Comparison of ENCODE assay signal across 1 cellular context in genomic region chr6:30060634-30060981, GRCh38.
TF ChIP-seq lines count a peak whose summit lies in the region.

No MANE protein-coding gene starts in this region.

TF ChIP-seq in K562, 482 proteins besides CTCF, POLR2A, EP300 and RAD21 (continued from another document and continues in another):
- TF ChIP-seq FOXP4 (CRISPR knock-in tag; IDR thresholded peaks at IDR 0.05; ENCODE audit: borderline replicate concordance) (0 out of 2 replicates have a peak, but pooled peaks have one; percentile 24), KAT7 (CRISPR knock-in tag; IDR thresholded peaks at IDR 0.05; ENCODE audit: borderline replicate concordance) (0 out of 2 replicates have a peak, but pooled peaks have one; percentile 20), NKRF (IDR thresholded peaks at IDR 0.05; ENCODE audit: borderline replicate concordance) (0 out of 2 replicates have a peak, but pooled peaks have one; percentile 52), MYC (IDR thresholded peaks at IDR 0.05; ENCODE audit: low read depth, low read length) (peak; percentile 42; the same call in 1 of the 2 replicates), MYC (CRISPR knock-in tag; IDR thresholded peaks at IDR 0.05; ENCODE audit: borderline replicate concordance, low read depth) (no peak), E2F1 (CRISPR knock-in tag; IDR thresholded peaks at IDR 0.05) (0 out of 2 replicates have a peak, but pooled peaks have one; percentile 6), XRCC5 (IDR thresholded peaks at IDR 0.05; ENCODE audit: low read depth, low read length) (peak; percentile 5; the same call in 1 of the 2 replicates), EP400 (IDR thresholded peaks at IDR 0.05) (no peak), PREB (CRISPR knock-in tag; IDR thresholded peaks at IDR 0.05) (0 out of 2 replicates have a peak, but pooled peaks have one; percentile 20), PKNOX1 (IDR thresholded peaks at IDR 0.05) (0 out of 2 replicates have a peak, but pooled peaks have one; percentile 7), YY1 (IDR thresholded peaks at IDR 0.05; ENCODE audit: borderline replicate concordance in 1 of 3, control insufficient read depth in 1 of 3, extremely low read depth in 1 of 3, insufficient read depth in 3 of 3, insufficient read length in 1 of 3, insufficient replicate concordance in 2 of 3, low read depth in 1 of 3, low read length in 2 of 3) (no peak), IRF9 (tag; IDR thresholded peaks at IDR 0.05) (no peak), MAX (CRISPR knock-in tag; IDR thresholded peaks at IDR 0.05) (peak; percentile 80), E2F6 (IDR thresholded peaks at IDR 0.05; ENCODE audit: borderline replicate concordance in 1 of 2, extremely low read depth in 1 of 2, insufficient read depth in 1 of 2, insufficient read length in 1 of 2, low read depth in 1 of 2, low read length in 1 of 2, poor library complexity in 1 of 2, severe bottlenecking in 1 of 2) (peak in 1 of 2 experiments; percentile 84), SP1 (CRISPR knock-in tag; IDR thresholded peaks at IDR 0.05) (0 out of 2 replicates have a peak, but pooled peaks have one; percentile 45), THRA (IDR thresholded peaks at IDR 0.05) (no peak), CBX3 (IDR thresholded peaks at IDR 0.05; ENCODE audit: borderline replicate concordance in 1 of 2, low read length in 2 of 2) (0 out of 3 replicates have a peak, but pooled peaks of 1 of the 2 experiments have one; percentile 10), ZBTB43 (CRISPR knock-in tag; IDR thresholded peaks at IDR 0.05) (peak; percentile 33; the same call in 1 of the 2 replicates), L3MBTL2 (IDR thresholded peaks at IDR 0.05) (peak; percentile 59; the same call in 1 of the 2 replicates), MAFG (tag; conservative IDR thresholded peaks at IDR 0.05) (0 out of 2 replicates have a peak, but pooled peaks have one; percentile 3), KLF1 (tag; IDR thresholded peaks at IDR 0.05) (0 out of 2 replicates have a peak, but pooled peaks have one; percentile 4), LCOR (CRISPR knock-in tag; IDR thresholded peaks at IDR 0.05) (no peak), E2F4 (CRISPR knock-in tag; IDR thresholded peaks at IDR 0.05; ENCODE audit: low read depth) (0 out of 2 replicates have a peak, but pooled peaks have one; percentile 18)
